ENCODE assay signal across 8 cellular contexts in genomic region chr6:4059115-4059777, GRCh38. TPM values are rescaled to one million over a fixed set of nuclear protein-coding genes. Genes with fewer than 3 reads are reported as not detected.
DNase-seq lines count a peak whose midpoint lies in the region; ATAC-seq and TF ChIP-seq lines count a peak whose summit lies in the region.

No MANE protein-coding gene starts in this region.

- peak; percentile 44 for ATAC-seq in HG02610 (IDR thresholded peaks at IDR 0.05; ENCODE audit: unreplicated experiment)

- no peaks in the 10 kb centered on the region for H3K9me3 ChIP-seq in tibial nerve
- no peaks in the 10 kb centered on the region for H3K9me3 ChIP-seq in vagina

- H3K27ac ChIP-seq in tibial nerve (no peak overlapping the region), vagina (no peak overlapping the region)

- peaks cover 17% of the 10 kb centered on the region for H3K36me3 Mint-ChIP-seq in endothelial cell (ENCODE audit: low read depth, unreplicated experiment)

- no peak overlapping the region for H3K4me3 ChIP-seq in tibial nerve
- no peak overlapping the region for H3K4me3 ChIP-seq in vagina

- H3K4me1 ChIP-seq in tibial nerve (peaks cover 0 to 16% (median 2%) of the 10 kb centered on the region in 4 donors), vagina (no peaks in the 10 kb centered on the region)

- peaks cover 0 to 89% (median 13%) of the 10 kb centered on the region in 3 donors for H3K36me3 ChIP-seq in tibial nerve
- H3K36me3 ChIP-seq in vagina = peaks cover 0 to 80% of the 10 kb centered on the region in 2 donors

- H3K4me3 Mint-ChIP-seq in endothelial cell (ENCODE audit: unreplicated experiment) = no peak overlapping the region

- no peaks in the 10 kb centered on the region for H3K27me3 ChIP-seq in tibial nerve
- H3K27me3 ChIP-seq in vagina = no peaks in the 10 kb centered on the region

- peak overlapping the region; percentile 62 for H3K27ac Mint-ChIP-seq in endothelial cell (ENCODE audit: unreplicated experiment)

- H3K9me3 Mint-ChIP-seq in endothelial cell (ENCODE audit: unreplicated experiment) = no peaks in the 10 kb centered on the region

- DNase-seq in activated CD4-positive, alpha-beta T cell treated with anti-CD3 and anti-CD28 coated beads for 48 hours = peak; percentile 71
- DNase-seq in endothelial cell (ENCODE audit: low spot score) = no peak
- peak; percentile 51 for DNase-seq in stimulated activated CD4-positive, alpha-beta T cell treated with anti-CD3 and anti-CD28 coated beads, Interleukin-2, amount 100 ng/mL, for 4 hours (ENCODE audit: low read depth)
- no peak for DNase-seq in cerebellar cortex (ENCODE audit: low spot score)
- DNase-seq in tibial nerve (ENCODE audit: low spot score in 2 of 2) = no peak
- DNase-seq in NCI-H446 (lab: John Stamatoyannopoulos, UW) = no peak
- DNase-seq in vagina (ENCODE audit: extremely low spot score in 2 of 2) = no peak

- H3K4me1 Mint-ChIP-seq in endothelial cell (ENCODE audit: unreplicated experiment) = peaks cover 3% of the 10 kb centered on the region

- TF ChIP-seq POLR2A in tibial nerve (IDR thresholded peaks at IDR 0.05) = no peak
- no peak for TF ChIP-seq POLR2A in vagina (IDR thresholded peaks at IDR 0.05)

- intact Hi-C loops in vagina (cut with DNase I) = loop anchor here (10.0 kb wide), 1 partner anchor 96 kb away; no protein-coding TSS in a partner anchor

- TF ChIP-seq CTCF in endothelial cell (IDR thresholded peaks at IDR 0.05; ENCODE audit: unreplicated experiment) (no peak), tibial nerve (IDR thresholded peaks at IDR 0.05) (no peak), vagina (IDR thresholded peaks at IDR 0.05) (no peak)

- TF ChIP-seq EP300 in tibial nerve (IDR thresholded peaks at IDR 0.05) = no peak

- 89 to 92% methylated on average over 4 of the region's 4 CpGs for WGBS in tibial nerve, 2 donors

- H3K27me3 Mint-ChIP-seq in endothelial cell (ENCODE audit: unreplicated experiment) = peaks cover 3% of the 10 kb centered on the region

RNA-seq across cellular contexts. Expression of gene FAM217A, which starts 19.7 kb away (rescaled TPM):
- total RNA-seq in endothelial cell (ENCODE audit: unreplicated experiment) (not detected), tibial nerve (not detected), vagina (not detected)

Comparison
In these comparisons a context has a peak if more than half of its experiments do, and no peak if none do; other contexts are left out.
1. DNase-seq: peak in activated CD4-positive, alpha-beta T cell treated with anti-CD3 and anti-CD28 coated beads for 48 hours (single experiment) and stimulated activated CD4-positive, alpha-beta T cell treated with anti-CD3 and anti-CD28 coated beads, Interleukin-2, amount 100 ng/mL, for 4 hours (single experiment); none in endothelial cell (single experiment), cerebellar cortex (single experiment), tibial nerve (0 of 2), NCI-H446 (0 of 2) and vagina (0 of 2).